Comparison of ENCODE assay signal across 18 cellular contexts in the genomic region with DNA sequence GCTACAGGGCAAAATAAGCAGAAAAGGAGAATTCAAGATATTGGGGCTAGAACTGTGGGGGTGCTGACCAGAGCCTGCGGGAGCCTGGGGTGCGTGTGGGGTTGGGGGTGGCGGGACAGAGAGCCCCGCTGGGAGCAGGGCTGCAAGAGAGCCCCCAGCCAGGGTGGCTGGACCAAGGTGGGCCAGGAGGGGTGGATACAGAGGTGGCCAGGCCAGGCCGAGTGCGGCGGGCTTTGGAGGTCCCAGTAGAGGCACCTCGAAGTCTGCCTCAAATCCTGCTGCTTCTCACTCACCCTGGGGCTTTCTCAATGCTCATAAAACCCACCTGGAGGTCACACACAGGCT. TPM values are rescaled to one million over a fixed set of nuclear protein-coding genes. Genes with fewer than 3 reads are reported as not detected.
DNase-seq lines count a peak whose midpoint lies in the region; ATAC-seq and TF ChIP-seq lines count a peak whose summit lies in the region.
"Had no signal": no experiment of that assay in that cellular context is flagged by ENCODE, and none has a peak within 500 bp of the region (broad histone marks: within the 10 kb centered on the region; RNA-seq: fewer than 3 reads in every experiment).

No MANE protein-coding gene starts in this region.

- no peak overlapping the region for H2BK15ac ChIP-seq in mesenchymal stem cell (ENCODE audit: low read depth, poor library complexity, severe bottlenecking)

- no peak overlapping the region for H3K14ac ChIP-seq in mesenchymal stem cell (ENCODE audit: low read length in 2 of 2)

- no peak overlapping the region for H3K18ac ChIP-seq in mesenchymal stem cell (ENCODE audit: low read depth in 1 of 2, low read length in 2 of 2)

- H2AK5ac ChIP-seq in mesenchymal stem cell (ENCODE audit: low read length, severe bottlenecking) = no peak overlapping the region

- CTCF ChIA-PET in WTC11 (lab: Charles Lee) = interaction anchor here (0.6 to 1.6 kb wide), 2 partner anchors 247 to 627 kb away, joined by 3 to 4 read pairs; no protein-coding TSS in a partner anchor

- peaks cover 16% of the 10 kb centered on the region for H3K9me3 ChIP-seq in mesenchymal stem cell (ENCODE audit: control insufficient read depth, low read length)

- H3K36me3 ChIP-seq in mesenchymal stem cell (ENCODE audit: control insufficient read depth in 1 of 2, insufficient read depth in 2 of 2, low read depth in 1 of 2, low read length in 2 of 2) = no peaks in the 10 kb centered on the region
- H3K36me3 ChIP-seq: BLaER1 treated with 17β-estradiol and CSF1 and Interleukin-3, amounts not matched to agents 10 nM and 100 nM had no signal

- H3K4me2 ChIP-seq in mesenchymal stem cell (ENCODE audit: low read length, poor library complexity, severe bottlenecking) = no peak overlapping the region

- H3K27me3 Mint-ChIP-seq in WTC11 (ENCODE audit: low read depth) (peaks cover 9% of the 10 kb centered on the region), osteocyte (ENCODE audit: unreplicated experiment) (peaks cover 10% of the 10 kb centered on the region)

- H3K9me3 Mint-ChIP-seq in WTC11 (peaks cover 19% of the 10 kb centered on the region), osteocyte (ENCODE audit: unreplicated experiment) (peaks cover 10% of the 10 kb centered on the region)

- no peak overlapping the region for H2BK5ac ChIP-seq in mesenchymal stem cell (ENCODE audit: low read depth, low read length, poor library complexity, severe bottlenecking)

- DNase-seq in activated CD4-positive, CD25-positive, alpha-beta regulatory T cell treated with anti-CD3 and anti-CD28 coated beads, Interleukin-2, amount 50 U/mL, for 72 hours = peak; percentile 21
- peak; percentile 10 for DNase-seq in 8988T
- DNase-seq in WTC11 (ENCODE audit: low spot score) = peak; percentile 7
- DNase-seq in osteocyte (ENCODE audit: extremely low spot score, unreplicated experiment) = peak; percentile 78
- no peak for DNase-seq in NOMO-1 (lab: John Stamatoyannopoulos, UW; ENCODE audit: unreplicated experiment in 2 of 2)
- no peak for DNase-seq in mesenchymal stem cell
- no peak for DNase-seq in KG1 (lab: John Stamatoyannopoulos, UW)
- DNase-seq: DMS153, EL, NCI-H1436, NCI-H2081, NCI-H510A treated with DMSO at 0.1 percent for 48 hours had no signal

- no peak overlapping the region for H2BK12ac ChIP-seq in mesenchymal stem cell (ENCODE audit: low read length in 2 of 2)

- POLR2A ChIA-PET in WTC11 (lab: Charles Lee) = no interaction called here

- H2AFZ ChIP-seq in mesenchymal stem cell (ENCODE audit: low read depth, low read length) = no peak overlapping the region

- no peak overlapping the region for H3K27ac Mint-ChIP-seq in WTC11
- H3K27ac Mint-ChIP-seq in osteocyte (ENCODE audit: unreplicated experiment) = no peak overlapping the region

- no peak overlapping the region for H3K23ac ChIP-seq in mesenchymal stem cell (ENCODE audit: low read length in 2 of 2)

- TF ChIP-seq CTCF in WTC11 (IDR thresholded peaks at IDR 0.05) (no peak), osteocyte (IDR thresholded peaks at IDR 0.05) (no peak)

- H4K8ac ChIP-seq in mesenchymal stem cell (ENCODE audit: low read length) = no peak overlapping the region

- no peak overlapping the region for H3K4me3 Mint-ChIP-seq in WTC11
- no peak overlapping the region for H3K4me3 Mint-ChIP-seq in osteocyte (ENCODE audit: unreplicated experiment)

- peaks cover 13% of the 10 kb centered on the region for H3K4me1 ChIP-seq in mesenchymal stem cell (ENCODE audit: control insufficient read depth, insufficient read depth, low read depth, low read length)

- peaks cover 0 to 52% of the 10 kb centered on the region in 2 experiments for H3K27me3 ChIP-seq in mesenchymal stem cell (ENCODE audit: control insufficient read depth in 1 of 2, insufficient read depth in 1 of 2, low read length in 2 of 2)

- H3K4me1 Mint-ChIP-seq in WTC11 (no peaks in the 10 kb centered on the region), osteocyte (ENCODE audit: unreplicated experiment) (no peaks in the 10 kb centered on the region)

- H3K4me3 ChIP-seq in mesenchymal stem cell (ENCODE audit: insufficient read depth in 1 of 2, low read depth in 1 of 2, low read length in 2 of 2) = no peak overlapping the region
- H3K4me3 ChIP-seq: BLaER1 treated with 17β-estradiol and CSF1 and Interleukin-3, amounts not matched to agents 10 nM and 100 nM had no signal

- no peak overlapping the region for H3K4ac ChIP-seq in mesenchymal stem cell (ENCODE audit: low read depth in 1 of 2, low read length in 2 of 2)

- no peak overlapping the region for H4K91ac ChIP-seq in mesenchymal stem cell (ENCODE audit: low read length)

- H3K27ac ChIP-seq in mesenchymal stem cell (ENCODE audit: low read length, poor library complexity, severe bottlenecking) = no peak overlapping the region
- H3K27ac ChIP-seq: BLaER1 treated with 17β-estradiol and CSF1 and Interleukin-3, amounts not matched to agents 10 nM and 100 nM; RWPE1 had no signal

- H3K79me1 ChIP-seq in mesenchymal stem cell (replicated peaks; ENCODE audit: low read length, poor library complexity, severe bottlenecking) = no peaks in the 10 kb centered on the region

- peaks cover 9% of the 10 kb centered on the region for H3K36me3 Mint-ChIP-seq in WTC11
- H3K36me3 Mint-ChIP-seq in osteocyte (ENCODE audit: unreplicated experiment) = no peaks in the 10 kb centered on the region

- no peak overlapping the region for H3K9ac ChIP-seq in mesenchymal stem cell (ENCODE audit: low read length)
- H3K9ac ChIP-seq: BLaER1 treated with 17β-estradiol and CSF1 and Interleukin-3, amounts not matched to agents 10 nM and 100 nM had no signal

- 87% methylated on average over 4 of the region's 8 CpGs for WGBS in mesenchymal stem cell

- ATAC-seq in activated CD4-positive, CD25-positive, alpha-beta regulatory T cell treated with anti-CD3 and anti-CD28 coated beads, Interleukin-2, amount 50 U/mL, for 24 hours = no peak
- no peak for ATAC-seq in WTC11
- ATAC-seq: HCT116 had no signal

- H2BK120ac ChIP-seq in mesenchymal stem cell (ENCODE audit: low read depth, low read length) = no peak overlapping the region

TF ChIP-seq in WTC11, 78 proteins besides CTCF, POLR2A, EP300 and RAD21:
- TF ChIP-seq IRF2 (CRISPR knock-in tag; IDR thresholded peaks at IDR 0.05; ENCODE audit: borderline replicate concordance, low read depth) = no peak
- TF ChIP-seq RELA (CRISPR knock-in tag; IDR thresholded peaks at IDR 0.05; ENCODE audit: borderline replicate concordance) = no peak
- no peak for TF ChIP-seq CREM (CRISPR knock-in tag; IDR thresholded peaks at IDR 0.05)
- no peak for TF ChIP-seq SOX15 (CRISPR knock-in tag; IDR thresholded peaks at IDR 0.05)
- no peak for TF ChIP-seq GABPB1 (CRISPR knock-in tag; IDR thresholded peaks at IDR 0.05)
- TF ChIP-seq ZNF138 (CRISPR knock-in tag; conservative IDR thresholded peaks at IDR 0.05) = no peak
- no peak for TF ChIP-seq JAZF1 (CRISPR knock-in tag; IDR thresholded peaks at IDR 0.05)
- TF ChIP-seq, protein P1, sequence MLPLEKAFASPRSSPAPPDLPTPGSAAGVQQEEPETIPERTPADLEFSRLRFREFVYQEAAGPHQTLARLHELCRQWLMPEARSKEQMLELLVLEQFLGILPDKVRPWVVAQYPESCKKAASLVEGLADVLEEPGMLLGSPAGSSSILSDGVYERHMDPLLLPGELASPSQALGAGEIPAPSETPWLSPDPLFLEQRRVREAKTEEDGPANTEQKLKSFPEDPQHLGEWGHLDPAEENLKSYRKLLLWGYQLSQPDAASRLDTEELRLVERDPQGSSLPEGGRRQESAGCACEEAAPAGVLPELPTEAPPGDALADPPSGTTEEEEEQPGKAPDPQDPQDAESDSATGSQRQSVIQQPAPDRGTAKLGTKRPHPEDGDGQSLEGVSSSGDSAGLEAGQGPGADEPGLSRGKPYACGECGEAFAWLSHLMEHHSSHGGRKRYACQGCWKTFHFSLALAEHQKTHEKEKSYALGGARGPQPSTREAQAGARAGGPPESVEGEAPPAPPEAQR (CRISPR knock-in tag; IDR thresholded peaks at IDR 0.05) = no peak

RNA-seq across cellular contexts. Expression of a gene that starts 16.9 kb away (rescaled TPM):
- total RNA-seq in WTC11 (2021) (0.69 to 1.6 TPM (median 1.6 TPM) in 3 replicates), osteocyte (not detected in 2 replicates)
- not detected for polyA plus RNA-seq in mesenchymal stem cell (2013, experiment 1 of 2)
- polyA plus RNA-seq in mesenchymal stem cell (2013, experiment 2 of 2) = not detected
- total RNA-seq: A172 had no signal

RNA-seq across cellular contexts. Expression of a gene that starts 48.2 kb away (rescaled TPM):
- under 0.01 TPM in 1 of 3 replicates, not detected in the others for total RNA-seq in WTC11 (2021)
- not detected in 2 replicates for total RNA-seq in osteocyte
- polyA plus RNA-seq in mesenchymal stem cell (2013, experiment 1 of 2) = not detected
- not detected for polyA plus RNA-seq in mesenchymal stem cell (2013, experiment 2 of 2)
- total RNA-seq: A172, OCI-LY7 had no signal

Comparison
In these comparisons a context has a peak if more than half of its experiments do, and no peak if none do; other contexts are left out.
1. DNase-seq: peak in activated CD4-positive, CD25-positive, alpha-beta regulatory T cell treated with anti-CD3 and anti-CD28 coated beads, Interleukin-2, amount 50 U/mL, for 72 hours (single experiment), 8988T (single experiment), WTC11 (single experiment) and osteocyte (single experiment); none in NOMO-1 (0 of 2), mesenchymal stem cell (single experiment) and KG1 (single experiment).